Comparison of ENCODE assay signal across 16 cellular contexts in the genomic region with DNA sequence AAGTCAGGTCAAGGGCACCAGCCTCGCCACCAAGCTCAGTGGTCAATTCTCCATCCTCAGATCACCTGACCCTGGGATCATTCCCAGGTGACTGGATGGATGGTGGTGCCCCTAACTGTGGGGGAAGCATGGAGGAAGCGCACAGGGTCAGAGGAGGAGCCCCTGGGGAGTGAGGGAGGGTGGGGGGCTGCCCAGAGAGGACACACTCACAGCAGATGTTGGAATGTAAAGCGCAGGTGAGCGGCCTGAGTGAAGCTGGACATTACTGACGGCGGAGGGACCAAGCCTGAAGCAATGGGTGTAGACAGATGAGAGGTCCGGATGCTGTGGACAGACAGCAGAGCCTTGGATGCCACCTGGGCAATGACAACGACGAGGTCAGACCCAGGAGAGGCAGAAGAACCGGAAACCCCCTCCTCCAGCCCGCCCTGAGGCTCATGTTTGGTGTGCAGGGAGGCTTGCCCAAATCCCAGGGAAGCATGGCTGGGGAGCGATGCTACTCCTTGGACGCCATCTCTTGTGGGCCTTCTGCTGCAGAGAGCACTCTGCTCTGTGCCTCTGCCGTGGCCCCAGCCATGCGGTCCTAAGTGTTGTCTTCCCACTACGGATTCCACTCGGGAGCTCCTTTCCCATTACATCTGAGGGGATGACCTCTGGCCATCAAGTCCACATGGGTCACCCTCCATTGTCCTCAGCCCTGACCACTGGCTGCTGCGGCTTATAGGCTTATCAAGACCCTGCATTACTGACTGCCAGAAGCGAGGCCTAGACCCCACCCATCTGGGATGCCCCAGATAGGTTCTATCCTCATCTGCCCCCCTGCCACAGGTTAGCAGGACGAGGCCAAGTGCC.
"Had no signal": no experiment of that assay in that cellular context is flagged by ENCODE, and none has a peak within 500 bp of the region (broad histone marks: within the 10 kb centered on the region; RNA-seq: fewer than 3 reads in every experiment).

No MANE protein-coding gene starts in this region.

- H3K4me3 Mint-ChIP-seq: activated naive CD8-positive, alpha-beta T cell treated with anti-CD3 and anti-CD28 coated beads for 36 hours; activated T-helper 1 cell treated with anti-CD3 and anti-CD28 coated beads, Interleukin-12 subunit alpha, Interleukin-12 subunit beta, Interleukin-2, Interleukin-4 antibody, amounts not matched to agents 30 ng/mL and 10 ng/mL and 1 ng/mL, durations not matched to agents 14 hours and 24 hours and 36 hours; immature natural killer cell; memory B cell; naive thymus-derived CD4-positive, alpha-beta T cell; neural progenitor cell had no signal

- H3K9me3 Mint-ChIP-seq: activated naive CD8-positive, alpha-beta T cell treated with anti-CD3 and anti-CD28 coated beads for 36 hours; activated T-helper 1 cell treated with anti-CD3 and anti-CD28 coated beads, Interleukin-12 subunit alpha, Interleukin-12 subunit beta, Interleukin-2, Interleukin-4 antibody, amounts not matched to agents 30 ng/mL and 10 ng/mL and 1 ng/mL, durations not matched to agents 14 hours and 24 hours and 36 hours; immature natural killer cell; memory B cell; naive thymus-derived CD4-positive, alpha-beta T cell; neural progenitor cell had no signal

- H3K27ac Mint-ChIP-seq: activated naive CD8-positive, alpha-beta T cell treated with anti-CD3 and anti-CD28 coated beads for 36 hours; activated T-helper 1 cell treated with anti-CD3 and anti-CD28 coated beads, Interleukin-12 subunit alpha, Interleukin-12 subunit beta, Interleukin-2, Interleukin-4 antibody, amounts not matched to agents 30 ng/mL and 10 ng/mL and 1 ng/mL, durations not matched to agents 14 hours and 24 hours and 36 hours; immature natural killer cell; memory B cell had no signal

- H3K27me3 ChIP-seq: neural progenitor cell, pancreas, spleen, thyroid gland had no signal

- H3K27ac ChIP-seq: neural progenitor cell, pancreas, spleen, thyroid gland had no signal

- H3K4me3 ChIP-seq: mucosa of descending colon, neural progenitor cell, pancreas, spleen, thyroid gland had no signal

- H3K4me2 ChIP-seq: neural progenitor cell had no signal

- H3K36me3 ChIP-seq: neural progenitor cell, pancreas had no signal

- DNase-seq: activated naive CD4-positive, alpha-beta T cell; activated naive CD8-positive, alpha-beta T cell treated with anti-CD3 and anti-CD28 coated beads for 36 hours; amniotic stem cell; immature natural killer cell; mucosa of descending colon; naive thymus-derived CD4-positive, alpha-beta T cell; spleen; stimulated activated naive CD4-positive, alpha-beta T cell; T-helper 1 cell; T-helper 9 cell; thyroid gland had no signal

- H3K9me3 ChIP-seq: mucosa of descending colon, pancreas, spleen, thyroid gland had no signal

- FAIRE-seq: colon, pancreas had no signal

- H3K36me3 Mint-ChIP-seq: activated naive CD8-positive, alpha-beta T cell treated with anti-CD3 and anti-CD28 coated beads for 36 hours had no signal

- H3K27me3 Mint-ChIP-seq: activated naive CD8-positive, alpha-beta T cell treated with anti-CD3 and anti-CD28 coated beads for 36 hours; memory B cell; naive thymus-derived CD4-positive, alpha-beta T cell had no signal

- H2AFZ ChIP-seq: neural progenitor cell had no signal
